20 cellular contexts compared by ENCODE assay signal in the genomic region with DNA sequence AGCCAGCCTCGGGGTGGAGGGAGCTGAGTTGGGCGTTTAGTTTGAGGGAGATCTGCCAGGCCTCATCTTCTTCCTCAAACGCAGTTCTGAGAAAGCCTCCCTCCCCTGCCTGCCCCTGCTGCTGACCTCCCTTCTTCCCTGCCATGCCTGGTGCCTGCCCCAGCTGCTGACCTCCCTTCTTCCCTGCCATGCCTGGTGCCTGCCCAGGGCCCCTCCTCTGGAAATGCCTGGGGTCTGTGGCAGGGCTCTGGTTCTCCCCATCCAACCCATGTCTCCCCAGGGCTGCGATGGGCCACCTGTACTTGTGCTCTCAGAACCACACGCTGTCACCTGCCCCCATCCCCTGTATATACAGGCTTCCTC.
DNase-seq lines count a peak whose midpoint lies in the region; ATAC-seq, FAIRE-seq and TF ChIP-seq lines count a peak whose summit lies in the region.
"Had no signal": no experiment of that assay in that cellular context is flagged by ENCODE, and none has a peak within 500 bp of the region (broad histone marks: within the 10 kb centered on the region; RNA-seq: fewer than 3 reads in every experiment).

No MANE protein-coding gene starts in this region.

- H3F3A ChIP-seq in SK-N-SH (replicated peaks; ENCODE audit: insufficient read depth) (no peaks in the 10 kb centered on the region), smooth muscle cell (ENCODE audit: low read depth) (no peaks in the 10 kb centered on the region)

- H3K27me3 ChIP-seq in K562 (ENCODE audit: control insufficient read depth in 2 of 2, insufficient read depth in 2 of 2, low read length in 2 of 2) (no peaks in the 10 kb centered on the region), subcutaneous abdominal adipose tissue (ENCODE audit: control insufficient read depth in 5 of 5, insufficient read depth in 4 of 5, low read length in 5 of 5) (peaks cover 0 to 4% (median 0%) of the 10 kb centered on the region in 5 donors), Karpas-422 (ENCODE audit: low read length) (no peaks in the 10 kb centered on the region), SK-N-SH (ENCODE audit: insufficient read depth) (no peaks in the 10 kb centered on the region), smooth muscle cell (ENCODE audit: low read depth) (no peaks in the 10 kb centered on the region)
- H3K27me3 ChIP-seq: stomach, upper lobe of left lung had no signal

- TF ChIP-seq CTCF in K562 (IDR thresholded peaks at IDR 0.05 in 2 of 3, conservative IDR thresholded peaks at IDR 0.05 in 1 of 3; ENCODE audit: insufficient read depth in 2 of 3, low read depth in 1 of 3, low read length in 3 of 3), result no peak
- TF ChIP-seq CTCF in SK-N-SH (IDR thresholded peaks at IDR 0.05), result no peak
- TF ChIP-seq CTCF in smooth muscle cell (IDR thresholded peaks at IDR 0.05; ENCODE audit: borderline replicate concordance, insufficient read depth, poor library complexity, severe bottlenecking), result no peak

- H2AFZ ChIP-seq in K562 (ENCODE audit: low read depth, low read length), result peak overlapping the region; percentile 18; the same call in 1 of the 2 replicates
- H2AFZ ChIP-seq in Karpas-422 (ENCODE audit: low read length), result no peak overlapping the region
- no peak overlapping the region for H2AFZ ChIP-seq in SK-N-SH (ENCODE audit: low read depth)
- no peak overlapping the region for H2AFZ ChIP-seq in smooth muscle cell (ENCODE audit: low read depth)
- H2AFZ ChIP-seq: parathyroid adenoma had no signal

- POLR2A ChIA-PET in K562 (lab: Yijun Ruan, JAX), result interaction anchor here (0.6 to 1.2 kb wide), 4 partner anchors 15 to 98 kb away, joined by 3 to 4 read pairs (median 3); no protein-coding TSS in a partner anchor
- POLR2A ChIA-PET in SK-N-SH (lab: Yijun Ruan, JAX), result no interaction called here

- H3K4me1 ChIP-seq in K562 (replicated peaks in 1 of 2; ENCODE audit: control insufficient read depth in 2 of 2, insufficient read depth in 2 of 2, low read length in 2 of 2) (peaks cover 20 to 24% of the 10 kb centered on the region in 2 experiments), subcutaneous abdominal adipose tissue (ENCODE audit: control insufficient read depth in 5 of 5, insufficient read depth in 5 of 5, low read length in 5 of 5) (peaks cover 6 to 21% (median 17%) of the 10 kb centered on the region in 5 donors), Karpas-422 (ENCODE audit: low read length) (no peaks in the 10 kb centered on the region), SK-N-SH (ENCODE audit: control insufficient read depth in 1 of 2, insufficient read depth in 2 of 2, low read depth in 1 of 2, low read length in 1 of 2) (peaks cover 0 to 24% of the 10 kb centered on the region in 2 experiments; a peak in 2 of 4 replicates), smooth muscle cell (ENCODE audit: low read depth) (no peaks in the 10 kb centered on the region)
- H3K4me1 ChIP-seq: parathyroid adenoma, upper lobe of left lung had no signal

- CTCF ChIA-PET in K562 (lab: Yijun Ruan, JAX; ENCODE audit: low intra/inter-chr PET ratio), result interaction anchor here (1.3 kb wide), 1 partner anchor 159 kb away, joined by 4 read pairs; no protein-coding TSS in a partner anchor
- CTCF ChIA-PET in SK-N-SH (lab: Yijun Ruan, JAX), result interaction anchor here (0.8 to 1.9 kb wide), 6 partner anchors 17 to 115 kb away, joined by 3 to 7 read pairs (median 4); partner anchors contain the start of gene VEGFA

- H3K27ac ChIP-seq in K562 (ENCODE audit: extremely low read depth, low read depth, low read length) (no peak overlapping the region), subcutaneous abdominal adipose tissue (ENCODE audit: low read depth, low read length) (peak overlapping the region; percentile 17), Karpas-422 (ENCODE audit: low read length) (no peak overlapping the region), SK-N-SH (ENCODE audit: low read depth in 2 of 2, low read length in 1 of 2) (no peak overlapping the region), smooth muscle cell (ENCODE audit: low read depth) (no peak overlapping the region)
- H3K27ac ChIP-seq: parathyroid adenoma had no signal

- peak overlapping the region in 1 of 2 experiments; percentile 24; a peak in 2 of 4 replicates for H3K9ac ChIP-seq in K562 (ENCODE audit: insufficient read depth in 1 of 2, low read depth in 2 of 2, low read length in 2 of 2)
- H3K9ac ChIP-seq in subcutaneous abdominal adipose tissue (ENCODE audit: low read length in 5 of 5), result no peak overlapping the region
- no peak overlapping the region for H3K9ac ChIP-seq in Karpas-422 (ENCODE audit: low read length)
- H3K9ac ChIP-seq in SK-N-SH, result no peak overlapping the region
- H3K9ac ChIP-seq in smooth muscle cell (ENCODE audit: low read depth), result no peak overlapping the region
- H3K9ac ChIP-seq: parathyroid adenoma had no signal

- in situ Hi-C loops in K562 (cut with MboI), result no loop called here

- H3K4me3 ChIP-seq in K562 (no peak overlapping the region), subcutaneous abdominal adipose tissue (ENCODE audit: low read depth in 1 of 5, low read length in 5 of 5) (no peak overlapping the region), Karpas-422 (ENCODE audit: low read length) (no peak overlapping the region), SK-N-SH (ENCODE audit: low read depth in 2 of 2, low read length in 1 of 2) (no peak overlapping the region), smooth muscle cell (no peak overlapping the region)
- H3K4me3 ChIP-seq: stomach, upper lobe of left lung had no signal

- no peaks in the 10 kb centered on the region for H3K79me2 ChIP-seq in K562 (ENCODE audit: control insufficient read depth, insufficient read depth, low read length)
- H3K79me2 ChIP-seq in Karpas-422 (ENCODE audit: low read length), result no peaks in the 10 kb centered on the region
- no peaks in the 10 kb centered on the region for H3K79me2 ChIP-seq in SK-N-SH (ENCODE audit: insufficient read depth)
- no peaks in the 10 kb centered on the region for H3K79me2 ChIP-seq in smooth muscle cell (ENCODE audit: low read depth)
- H3K79me2 ChIP-seq: parathyroid adenoma had no signal

- H3K9me2 ChIP-seq in Karpas-422 (replicated peaks; ENCODE audit: insufficient read depth, low read length) (no peaks in the 10 kb centered on the region), SK-N-SH (no peaks in the 10 kb centered on the region)

- TF ChIP-seq EP300 in K562 (IDR thresholded peaks at IDR 0.05; ENCODE audit: low read length) (no peak), SK-N-SH (IDR thresholded peaks at IDR 0.05; ENCODE audit: borderline replicate concordance in 1 of 2, low read depth in 1 of 2, low read length in 1 of 2) (no peak)

- no peak for TF ChIP-seq POLR2A in K562 (conservative IDR thresholded peaks at IDR 0.05)

- H3K4me2 ChIP-seq in K562 (ENCODE audit: insufficient read depth, low read length), result no peak overlapping the region
- H3K4me2 ChIP-seq in Karpas-422 (ENCODE audit: low read depth, low read length, poor library complexity, severe bottlenecking), result no peak overlapping the region
- no peak overlapping the region for H3K4me2 ChIP-seq in SK-N-SH
- no peak overlapping the region for H3K4me2 ChIP-seq in smooth muscle cell

- DNase-seq in SKM-1 treated with dmso at 0.1 percent for 144 hours (lab: John Stamatoyannopoulos, UW; ENCODE audit: unreplicated experiment) (peak; percentile 28), SKM-1 (lab: John Stamatoyannopoulos, UW; ENCODE audit: unreplicated experiment) (no peak), NOMO-1 treated with DMSO at 0.1 percent for 48 hours (lab: John Stamatoyannopoulos, UW; ENCODE audit: unreplicated experiment) (peak; percentile 59), K562 (ENCODE audit: extremely low read depth in 1 of 4, low spot score in 3 of 4) (no peak), Karpas-422 (no peak), SK-N-SH (no peak), smooth muscle cell (lab: John Stamatoyannopoulos, UW; ENCODE audit: unreplicated experiment) (no peak)
- DNase-seq: cortex of kidney; islet precursor cell; naive B cell; NCI-H1048; NCI-H2081; NCI-H510A; stimulated activated CD4-positive, alpha-beta T cell treated with anti-CD3 and anti-CD28 coated beads, Interleukin-4, amount 100 ng/mL, for 1 hour; stomach; T-helper 9 cell had no signal

- TF ChIP-seq RAD21 in K562 (CRISPR knock-in tag; conservative IDR thresholded peaks at IDR 0.05 in 1 of 2, IDR thresholded peaks at IDR 0.05 in 1 of 2) (no peak), SK-N-SH (IDR thresholded peaks at IDR 0.05; ENCODE audit: low read length) (no peak)

- no peak for FAIRE-seq in K562 (lab: Jason Lieb, UNC)

- peaks cover 4% of the 10 kb centered on the region for H3K9me1 ChIP-seq in K562 (ENCODE audit: control insufficient read depth, insufficient read depth, low read length)

- no peaks in the 10 kb centered on the region for H3K9me3 ChIP-seq in K562 (replicated peaks; ENCODE audit: control insufficient read depth, insufficient read depth, low read depth, low read length)
- H3K9me3 ChIP-seq in subcutaneous abdominal adipose tissue (ENCODE audit: control insufficient read depth in 5 of 5, low read length in 5 of 5), result no peaks in the 10 kb centered on the region
- no peaks in the 10 kb centered on the region for H3K9me3 ChIP-seq in Karpas-422 (ENCODE audit: low read length)
- H3K9me3 ChIP-seq in SK-N-SH, result no peaks in the 10 kb centered on the region
- H3K9me3 ChIP-seq in smooth muscle cell (replicated peaks; ENCODE audit: low read depth), result no peaks in the 10 kb centered on the region
- H3K9me3 ChIP-seq: stomach, upper lobe of left lung had no signal

- no peaks in the 10 kb centered on the region for H4K20me1 ChIP-seq in K562 (replicated peaks; ENCODE audit: control insufficient read depth, insufficient read depth, low read length)
- H4K20me1 ChIP-seq in Karpas-422 (ENCODE audit: insufficient read depth, low read depth, low read length), result no peaks in the 10 kb centered on the region
- no peaks in the 10 kb centered on the region for H4K20me1 ChIP-seq in SK-N-SH (ENCODE audit: insufficient read depth)
- H4K20me1 ChIP-seq in smooth muscle cell (ENCODE audit: low read depth), result no peaks in the 10 kb centered on the region

- BruUV-seq in K562 (replicated peaks; lab: Mats Ljungman, UMichigan), result no TSS peak

- no peak for ATAC-seq in K562
- ATAC-seq: activated T-helper 17 cell treated with anti-CD3 and anti-CD28 coated beads, Interleukin-2, amount 50 U/mL, for 72 hours had no signal

- intact Hi-C loops in K562 (cut with micrococcal nuclease), result no loop called here

- 48% methylated on average over 5 of the region's 5 CpGs for WGBS in K562 (ENCODE audit: insufficient coverage, low coverage, missing lambda C conversion rate)
- 83% methylated on average over 4 of the region's 5 CpGs for WGBS in SK-N-SH (ENCODE audit: low lambda C conversion rate)
- WGBS in smooth muscle cell (ENCODE audit: low lambda C conversion rate), result 88% methylated on average over 5 of the region's 5 CpGs

- no peaks in the 10 kb centered on the region for H3K36me3 ChIP-seq in K562 (ENCODE audit: control insufficient read depth, insufficient read depth, low read length)
- no peaks in the 10 kb centered on the region for H3K36me3 ChIP-seq in subcutaneous abdominal adipose tissue (ENCODE audit: control insufficient read depth in 5 of 5, insufficient read depth in 5 of 5, low read length in 5 of 5)
- H3K36me3 ChIP-seq in Karpas-422 (ENCODE audit: insufficient read depth, low read length), result no peaks in the 10 kb centered on the region
- H3K36me3 ChIP-seq in SK-N-SH (replicated peaks in 1 of 2; ENCODE audit: control insufficient read depth in 1 of 2, insufficient read depth in 2 of 2, low read length in 1 of 2), result no peaks in the 10 kb centered on the region
- H3K36me3 ChIP-seq in smooth muscle cell (ENCODE audit: low read depth), result no peaks in the 10 kb centered on the region
- H3K36me3 ChIP-seq: stomach, upper lobe of left lung had no signal

Comparison
In these comparisons a context has a peak if more than half of its experiments do, and no peak if none do; other contexts are left out.
1. DNase-seq: peak in SKM-1 treated with dmso at 0.1 percent for 144 hours (single experiment) and NOMO-1 treated with DMSO at 0.1 percent for 48 hours (single experiment); none in SKM-1 (single experiment), K562 (0 of 4), Karpas-422 (single experiment), SK-N-SH (single experiment) and smooth muscle cell (single experiment).